In the genomic region with DNA sequence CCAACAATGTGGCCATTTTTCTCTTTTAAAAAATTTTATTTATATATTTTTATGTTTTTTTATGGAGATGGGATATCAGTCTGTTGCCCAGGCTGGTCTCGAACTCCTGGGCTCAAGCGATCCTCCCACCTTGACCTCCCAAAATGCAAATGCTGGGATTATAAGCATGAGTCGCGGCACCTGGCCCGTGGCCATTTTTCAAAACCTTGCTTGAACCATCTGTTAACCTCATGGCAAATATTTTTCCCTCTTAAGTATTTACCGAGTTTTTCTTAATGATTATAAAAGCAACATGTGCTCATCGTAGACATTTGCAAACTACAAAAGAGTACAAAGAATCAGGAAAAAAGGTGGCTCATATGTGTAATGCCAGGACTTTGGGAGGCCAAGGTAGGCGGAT, we compare ENCODE assay signal across 16 cellular contexts.
A peak's percentile ranks its signal among the peaks of the same experiment; 100 is the strongest.
DNase-seq lines count a peak whose midpoint lies in the region; ATAC-seq and TF ChIP-seq lines count a peak whose summit lies in the region.
"Had no signal": no experiment of that assay in that cellular context is flagged by ENCODE, and none has a peak within 500 bp of the region (broad histone marks: within the 10 kb centered on the region; RNA-seq: fewer than 3 reads in every experiment).

No MANE protein-coding gene starts in this region.

- no peak overlapping the region for H3K4me3 Mint-ChIP-seq in chondrocyte (ENCODE audit: unreplicated experiment)
- H3K4me3 Mint-ChIP-seq: activated CD4-positive, alpha-beta T cell treated with anti-CD3 and anti-CD28 coated beads for 36 hours; dendritic cell treated with granulocyte-macrophage colony-stimulating factor and Interleukin-4, amounts not matched to agents 40 ng/mL and 50 ng/mL, for 4 days had no signal

- H3K27me3 ChIP-seq in muscle layer of colon (ENCODE audit: control insufficient read depth in 1 of 2, insufficient read depth in 2 of 2, low read length in 2 of 2), result no peaks in the 10 kb centered on the region
- H3K27me3 ChIP-seq in uterus, result no peaks in the 10 kb centered on the region

- H3K4me3 ChIP-seq in muscle layer of colon (ENCODE audit: low read depth in 1 of 2, low read length in 2 of 2) (no peak overlapping the region), uterus (no peak overlapping the region)

- TF ChIP-seq POLR2A in uterus (IDR thresholded peaks at IDR 0.05), result no peak

- H3K27ac ChIP-seq in muscle layer of colon (ENCODE audit: low read depth, low read length), result peak overlapping the region; percentile 83
- H3K27ac ChIP-seq in uterus, result peak overlapping the region; percentile 85 to 96
- H3K27ac ChIP-seq: KMS-11 had no signal

- intact Hi-C loops in uterus (cut with DNase I; ENCODE audit: low total_unique reads), result no loop called here

- peak overlapping the region; percentile 82 for H3K27ac Mint-ChIP-seq in chondrocyte (ENCODE audit: unreplicated experiment)
- H3K27ac Mint-ChIP-seq: activated CD4-positive, alpha-beta T cell treated with anti-CD3 and anti-CD28 coated beads for 36 hours; dendritic cell treated with granulocyte-macrophage colony-stimulating factor and Interleukin-4, amounts not matched to agents 40 ng/mL and 50 ng/mL, for 4 days had no signal

- no peaks in the 10 kb centered on the region for H3K9me3 Mint-ChIP-seq in chondrocyte (ENCODE audit: low read depth)
- H3K9me3 Mint-ChIP-seq: dendritic cell treated with granulocyte-macrophage colony-stimulating factor and Interleukin-4, amounts not matched to agents 40 ng/mL and 50 ng/mL, for 4 days had no signal

- peak; percentile 21 for DNase-seq in NCI-H2171 treated with DMSO at 0.1 percent for 48 hours (lab: John Stamatoyannopoulos, UW)
- no peak for DNase-seq in NCI-H2171 (lab: John Stamatoyannopoulos, UW)
- no peak for DNase-seq in chondrocyte (ENCODE audit: low spot score)
- no peak for DNase-seq in uterus
- DNase-seq in stimulated activated CD4-positive, alpha-beta T cell treated with anti-CD3 and anti-CD28 coated beads, Interleukin-2, amount 100 ng/mL, for 48 hours, result no peak
- DNase-seq: activated CD4-positive, alpha-beta T cell treated with anti-CD3 and anti-CD28 coated beads for 36 hours; COR-L47; GOT3; NCI-H1694 treated with DMSO at 0.1 percent for 48 hours; NCI-H748 treated with DMSO at 0.1 percent for 48 hours; posterior cingulate gyrus had no signal

- H3K36me3 Mint-ChIP-seq in chondrocyte (ENCODE audit: low read depth), result peaks cover 19% of the 10 kb centered on the region

- H3K27me3 Mint-ChIP-seq in chondrocyte (ENCODE audit: low read depth), result no peaks in the 10 kb centered on the region
- H3K27me3 Mint-ChIP-seq: activated CD4-positive, alpha-beta T cell treated with anti-CD3 and anti-CD28 coated beads for 36 hours; dendritic cell treated with granulocyte-macrophage colony-stimulating factor and Interleukin-4, amounts not matched to agents 40 ng/mL and 50 ng/mL, for 4 days had no signal

- H3K4me1 Mint-ChIP-seq in chondrocyte (ENCODE audit: low read depth), result peaks cover 41% of the 10 kb centered on the region
- H3K4me1 Mint-ChIP-seq: activated CD4-positive, alpha-beta T cell treated with anti-CD3 and anti-CD28 coated beads for 36 hours had no signal

- H3K9me3 ChIP-seq in muscle layer of colon (ENCODE audit: low read length), result no peaks in the 10 kb centered on the region
- no peaks in the 10 kb centered on the region for H3K9me3 ChIP-seq in uterus

- H3K9ac ChIP-seq in muscle layer of colon (ENCODE audit: low read length), result peak overlapping the region; percentile 45
- H3K9ac ChIP-seq: KMS-11 had no signal

- TF ChIP-seq CTCF in chondrocyte (IDR thresholded peaks at IDR 0.05), result no peak
- TF ChIP-seq CTCF in uterus (IDR thresholded peaks at IDR 0.05), result no peak

- peaks cover 53% of the 10 kb centered on the region for H3K4me1 ChIP-seq in muscle layer of colon (ENCODE audit: insufficient read depth, low read length)
- H3K4me1 ChIP-seq in uterus, result peaks cover 2 to 21% of the 10 kb centered on the region in 2 donors

- H3K36me3 ChIP-seq in muscle layer of colon (ENCODE audit: insufficient read depth, low read length) (peaks cover 32% of the 10 kb centered on the region), uterus (no peaks in the 10 kb centered on the region)

- ATAC-seq in HG02973 (IDR thresholded peaks at IDR 0.05; ENCODE audit: unreplicated experiment), result no peak
- ATAC-seq in GM21367 (IDR thresholded peaks at IDR 0.05; ENCODE audit: unreplicated experiment), result no peak
- ATAC-seq: activated CD4-positive, alpha-beta T cell treated with anti-CD3 and anti-CD28 coated beads for 36 hours had no signal
